19 cellular contexts compared by ENCODE assay signal in the genomic region with DNA sequence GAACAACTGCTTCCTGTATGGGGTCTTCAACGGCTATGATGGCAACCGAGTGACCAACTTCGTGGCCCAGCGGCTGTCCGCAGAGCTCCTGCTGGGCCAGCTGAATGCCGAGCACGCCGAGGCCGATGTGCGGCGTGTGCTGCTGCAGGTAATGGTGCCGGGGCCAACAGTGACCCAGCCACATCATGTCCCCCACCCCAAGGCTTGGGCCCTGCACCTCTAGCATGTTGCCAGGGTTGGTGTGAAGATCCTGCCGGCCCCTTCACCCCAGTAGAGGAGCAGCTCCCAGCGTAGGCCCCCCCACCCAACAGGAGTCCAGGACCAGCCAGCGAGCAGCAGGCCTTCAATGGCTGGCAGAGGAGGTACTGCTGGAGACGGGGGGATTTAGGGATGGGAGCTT.
"Had no signal": no experiment of that assay in that cellular context is flagged by ENCODE, and none has a peak within 500 bp of the region (broad histone marks: within the 10 kb centered on the region; RNA-seq: fewer than 3 reads in every experiment).

No MANE protein-coding gene starts in this region.

- H3K9me3 ChIP-seq: body of pancreas, left lung, stomach, suprapubic skin, tibial nerve, uterus had no signal

- H3K27me3 ChIP-seq: body of pancreas, cardiac muscle cell, left lung, stomach, suprapubic skin, tibial nerve, uterus had no signal

- H3K4me1 ChIP-seq: body of pancreas, uterus had no signal

- DNase-seq: activated CD4-positive, alpha-beta memory T cell treated with anti-CD3 and anti-CD28 coated beads for 36 hours; activated CD4-positive, alpha-beta T cell treated with anti-CD3 and anti-CD28 coated beads for 48 hours; activated CD4-positive, CD25-positive, alpha-beta regulatory T cell; activated naive CD4-positive, alpha-beta T cell treated with Interleukin-2 at 50 U/mL for 16 hours; activated T-cell treated with anti-CD3 and anti-CD28 coated beads, Interleukin-2, amount 50 U/mL, for 48 hours; body of pancreas; effector CD4-positive, alpha-beta T cell; mammary epithelial cell; nephron progenitor cell; retina; stimulated activated CD4-positive, alpha-beta T cell treated with anti-CD3 and anti-CD28 coated beads, Interleukin-1b, Interleukin-23, amount 100 ng/mL, for 48 hours; stomach; uterus had no signal

- ATAC-seq: body of pancreas; left lung; stimulated activated effector memory CD8-positive, alpha-beta T cell treated with anti-CD3 and anti-CD28 coated beads, Interleukin-12 subunit alpha, Interleukin-12 subunit beta, amount 100 ng/mL, for 72 hours had no signal

- FAIRE-seq: endometrium had no signal

- H3K4me3 ChIP-seq: body of pancreas, cardiac muscle cell, left lung, stomach, suprapubic skin, tibial nerve, uterus had no signal

- H3K27ac ChIP-seq: body of pancreas, cardiac muscle cell, left lung, stomach, uterus had no signal

- H3K36me3 ChIP-seq: uterus had no signal
